In the genomic region with DNA sequence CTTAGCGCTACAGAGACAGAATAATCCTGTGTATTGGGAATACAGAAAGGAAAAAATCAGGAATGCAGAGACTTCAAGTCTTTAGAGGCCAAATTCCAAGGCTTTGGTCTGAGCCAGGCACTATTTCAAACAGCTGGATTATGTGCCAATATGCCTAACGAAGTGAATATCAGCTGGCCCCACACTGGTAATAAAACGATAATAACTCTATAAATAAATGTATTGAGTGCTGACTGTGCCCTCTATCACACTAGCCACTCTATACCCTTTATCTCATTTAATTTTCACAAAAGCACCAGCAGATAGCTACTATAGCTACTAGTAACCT, we compare ENCODE assay signal across 20 cellular contexts.
"Had no signal": no experiment of that assay in that cellular context is flagged by ENCODE, and none has a peak within 500 bp of the region (broad histone marks: within the 10 kb centered on the region; RNA-seq: fewer than 3 reads in every experiment).

No MANE protein-coding gene starts in this region.

- H3K4me3 Mint-ChIP-seq: natural killer cell treated with Interleukin-12 subunit alpha and Interleukin-12 subunit beta and Interleukin-15 and Interleukin-18, amount 100 ng/mL, for 72 hours; stimulated activated memory B cell treated with anti-CD40 and anti-IgM and Interleukin-4, amounts not matched to agents 10 μg/mL and 1 μg/mL and 100 μg/mL, for 72 hours; T-helper 17 cell had no signal

- H3K27ac ChIP-seq: brain microvascular endothelial cell, left lung, thoracic aorta, WERI-Rb-1 had no signal

- H3K9me3 Mint-ChIP-seq: activated T-helper 1 cell treated with anti-CD3 and anti-CD28 coated beads, Interleukin-12 subunit alpha, Interleukin-12 subunit beta, Interleukin-2, Interleukin-4 antibody, amounts not matched to agents 30 ng/mL and 10 ng/mL and 1 ng/mL, durations not matched to agents 14 hours and 24 hours and 36 hours; natural killer cell treated with Interleukin-12 subunit alpha and Interleukin-12 subunit beta and Interleukin-15 and Interleukin-18, amount 100 ng/mL, for 72 hours; stimulated activated memory B cell treated with anti-CD40 and anti-IgM and Interleukin-4, amounts not matched to agents 10 μg/mL and 1 μg/mL and 100 μg/mL, for 72 hours had no signal

- DNase-seq: activated CD4-positive, alpha-beta T cell treated with anti-CD3 and anti-CD28 coated beads for 1 hour; activated CD4-positive, alpha-beta T cell treated with anti-CD3 and anti-CD28 coated beads, Interleukin-2, amount 50 U/mL, for 48 hours; activated naive CD4-positive, alpha-beta T cell treated with Interleukin-2 at 50 U/mL for 16 hours; aorta; brain microvascular endothelial cell; heart left ventricle; left lung; mesendoderm; nucleus accumbens; stimulated activated CD4-positive, alpha-beta T cell treated with anti-CD3 and anti-CD28 coated beads, Interleukin-4, amount 100 ng/mL, for 24 hours; T-helper 17 cell; upper lobe of left lung; WERI-Rb-1 had no signal

- H3K36me3 Mint-ChIP-seq: natural killer cell treated with Interleukin-12 subunit alpha and Interleukin-12 subunit beta and Interleukin-15 and Interleukin-18, amount 100 ng/mL, for 72 hours; stimulated activated memory B cell treated with anti-CD40 and anti-IgM and Interleukin-4, amounts not matched to agents 10 μg/mL and 1 μg/mL and 100 μg/mL, for 72 hours had no signal

- H3K9me3 ChIP-seq: gastroesophageal sphincter, heart left ventricle, left lung, thoracic aorta, upper lobe of left lung had no signal

- H3K27me3 ChIP-seq: brain microvascular endothelial cell, gastroesophageal sphincter, heart left ventricle, left lung, upper lobe of left lung had no signal

- H3K27me3 Mint-ChIP-seq: stimulated activated memory B cell treated with anti-CD40 and anti-IgM and Interleukin-4, amounts not matched to agents 10 μg/mL and 1 μg/mL and 100 μg/mL, for 72 hours; T-helper 17 cell had no signal

- H3K36me3 ChIP-seq: brain microvascular endothelial cell, gastroesophageal sphincter, heart left ventricle, left lung, thoracic aorta, upper lobe of left lung, WERI-Rb-1 had no signal

- H3K27ac Mint-ChIP-seq: natural killer cell treated with Interleukin-12 subunit alpha and Interleukin-12 subunit beta and Interleukin-15 and Interleukin-18, amount 100 ng/mL, for 72 hours; stimulated activated memory B cell treated with anti-CD40 and anti-IgM and Interleukin-4, amounts not matched to agents 10 μg/mL and 1 μg/mL and 100 μg/mL, for 72 hours; T-helper 17 cell had no signal

- H3K4me1 Mint-ChIP-seq: stimulated activated memory B cell treated with anti-CD40 and anti-IgM and Interleukin-4, amounts not matched to agents 10 μg/mL and 1 μg/mL and 100 μg/mL, for 72 hours had no signal

- H3K4me3 ChIP-seq: coronary artery, gastroesophageal sphincter, heart left ventricle, left lung, skin epidermis, thoracic aorta, upper lobe of left lung had no signal
